ENCODE assay signal across 8 cellular contexts in the genomic region with DNA sequence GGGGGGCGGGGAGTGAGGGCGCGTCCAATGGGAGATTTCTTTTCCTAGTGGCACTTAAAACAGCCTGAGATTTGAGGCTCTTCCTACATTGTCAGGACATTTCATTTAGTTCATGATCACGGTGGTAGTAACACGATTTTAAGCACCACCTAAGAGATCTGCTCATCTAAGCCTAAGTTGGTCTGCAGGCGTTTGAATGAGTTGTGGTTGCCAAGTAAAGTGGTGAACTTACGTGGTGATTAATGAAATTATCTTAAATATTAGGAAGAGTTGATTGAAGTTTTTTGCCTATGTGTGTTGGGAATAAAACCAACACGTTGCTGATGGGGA. TPM values are rescaled to one million over a fixed set of nuclear protein-coding genes. Genes with fewer than 3 reads are reported as not detected.
DNase-seq lines count a peak whose midpoint lies in the region; ATAC-seq and TF ChIP-seq lines count a peak whose summit lies in the region.

No MANE protein-coding gene starts in this region.

- H3K36me3 Mint-ChIP-seq in mesothelial cell of epicardium = peaks cover 2% of the 10 kb centered on the region

- ATAC-seq in Right ventricle myocardium inferior (no peak), body of pancreas (no peak)

- intact Hi-C loops in left ventricle myocardium inferior (cut with micrococcal nuclease) = no loop called here
- intact Hi-C loops in Right ventricle myocardium inferior (cut with DNase I) = loop anchor here (10.0 kb wide), 1 partner anchor 541 kb away; the partner anchor contains the start of gene FAM193A
- intact Hi-C loops in body of pancreas (cut with DNase I) = no loop called here

- DNase-seq in left ventricle myocardium inferior = no peak
- no peak for DNase-seq in Right ventricle myocardium inferior (ENCODE audit: missing footprints)
- DNase-seq in body of pancreas = no peak
- no peak for DNase-seq in mesothelial cell of epicardium (ENCODE audit: low spot score in 2 of 2, unreplicated experiment in 2 of 2)
- DNase-seq in SIG-M5 (lab: John Stamatoyannopoulos, UW) = no peak
- no peak for DNase-seq in ecto neural progenitor cell (ENCODE audit: low spot score)
- DNase-seq in globus pallidus (ENCODE audit: low spot score) = no peak
- no peak for DNase-seq in islet precursor cell

- H3K4me1 ChIP-seq in left ventricle myocardium inferior (peaks cover 54% of the 10 kb centered on the region), body of pancreas (peaks cover 26% of the 10 kb centered on the region)

- H3K9me3 Mint-ChIP-seq in mesothelial cell of epicardium = no peaks in the 10 kb centered on the region

- H3K36me3 ChIP-seq in left ventricle myocardium inferior = no peaks in the 10 kb centered on the region
- no peaks in the 10 kb centered on the region for H3K36me3 ChIP-seq in body of pancreas (replicated peaks in 1 of 2; ENCODE audit: insufficient read depth in 1 of 2, low read depth in 2 of 2)

- no peak for TF ChIP-seq POLR2A in body of pancreas (IDR thresholded peaks at IDR 0.05)

- peak overlapping the region; percentile 92 for H3K4me3 Mint-ChIP-seq in mesothelial cell of epicardium

- TF ChIP-seq CTCF in left ventricle myocardium inferior (IDR thresholded peaks at IDR 0.05; ENCODE audit: borderline replicate concordance) (no peak), body of pancreas (IDR thresholded peaks at IDR 0.05) (no peak), mesothelial cell of epicardium (IDR thresholded peaks at IDR 0.05; ENCODE audit: unreplicated experiment) (no peak)

- 0 to 1% methylated on average over 7 to 8 of the region's 8 CpGs for WGBS in body of pancreas, 2 donors

- H3K27me3 ChIP-seq in left ventricle myocardium inferior (ENCODE audit: low read depth) = no peaks in the 10 kb centered on the region
- H3K27me3 ChIP-seq in body of pancreas = no peaks in the 10 kb centered on the region

- H3K4me3 ChIP-seq in left ventricle myocardium inferior = peak overlapping the region; percentile 85
- H3K4me3 ChIP-seq in body of pancreas = no peak overlapping the region

- H3K27ac ChIP-seq in left ventricle myocardium inferior (replicated peaks) (peak overlapping the region; percentile 90), body of pancreas (peak overlapping the region in 3 of 4 donors; percentile 87 to 92 (median 89))

- H3K27me3 Mint-ChIP-seq in mesothelial cell of epicardium (ENCODE audit: low read depth) = no peaks in the 10 kb centered on the region

- peaks cover 20% of the 10 kb centered on the region for H3K4me1 Mint-ChIP-seq in mesothelial cell of epicardium

- H3K27ac Mint-ChIP-seq in mesothelial cell of epicardium = peak overlapping the region; percentile 99

- no peaks in the 10 kb centered on the region for H3K9me3 ChIP-seq in left ventricle myocardium inferior (replicated peaks)
- H3K9me3 ChIP-seq in body of pancreas = no peaks in the 10 kb centered on the region

RNA-seq across cellular contexts. Expression of gene HTT, which starts 1.1 kb away (rescaled TPM):
- 20.0 TPM for total RNA-seq in left ventricle myocardium inferior
- 24.2 TPM for total RNA-seq in Right ventricle myocardium inferior
- 100 to 1,000 TPM in 1 of 2 donors, 10 to 100 TPM in 1; 40.5 to 115 TPM for total RNA-seq in body of pancreas
- total RNA-seq in mesothelial cell of epicardium = 69.1 to 73.6 TPM (median 70.4 TPM) in 3 replicates

RNA-seq across cellular contexts. Expression of gene HTT-AS, which starts 1.3 kb away (rescaled TPM):
- total RNA-seq in left ventricle myocardium inferior = not detected
- not detected for total RNA-seq in Right ventricle myocardium inferior
- total RNA-seq in body of pancreas = not detected
- not detected in 3 replicates for total RNA-seq in mesothelial cell of epicardium
